In genomic region chr17:80112471-80113032, GRCh38 we compare ENCODE assay signal across 1 cellular context.
TF ChIP-seq lines count a peak whose summit lies in the region.

No MANE protein-coding gene starts in this region.

TF ChIP-seq in GM12878, 131 proteins besides CTCF, POLR2A, EP300 and RAD21:
- TF ChIP-seq JUNB (IDR thresholded peaks at IDR 0.05) = no peak
- no peak for TF ChIP-seq YY1 (IDR thresholded peaks at IDR 0.05; ENCODE audit: low read depth, low read length)
